25 cellular contexts compared by ENCODE assay signal in the genomic region with DNA sequence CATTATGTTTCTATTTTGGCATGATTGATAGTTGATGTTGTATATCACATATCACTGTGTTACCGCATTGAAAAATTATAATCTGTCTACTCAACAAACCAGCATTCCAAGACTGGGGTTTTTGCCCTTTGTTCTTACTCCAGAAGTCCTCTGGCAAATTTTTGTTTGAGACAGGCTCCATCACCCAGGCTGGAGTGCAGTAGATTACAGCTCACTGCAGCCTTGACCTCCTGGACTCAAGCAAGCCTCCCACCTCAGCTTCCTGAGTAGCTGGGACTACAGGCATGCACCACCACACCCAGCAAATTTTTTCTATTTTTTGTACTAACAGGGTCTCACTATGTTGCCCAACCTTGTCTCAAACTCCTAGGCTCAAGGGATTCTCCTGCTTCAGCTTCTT.
"Had no signal": no experiment of that assay in that cellular context is flagged by ENCODE, and none has a peak within 500 bp of the region (broad histone marks: within the 10 kb centered on the region; RNA-seq: fewer than 3 reads in every experiment).

No MANE protein-coding gene starts in this region.

- H3K9me3 ChIP-seq: left ventricle myocardium inferior, ovary, right atrium auricular region, stomach, thoracic aorta, tibial artery, upper lobe of right lung had no signal

- H3K27ac ChIP-seq: left ventricle myocardium inferior, ovary, right atrium auricular region, skin epidermis, stomach, thoracic aorta, tibial artery, upper lobe of right lung had no signal

- H3K4me1 ChIP-seq: left ventricle myocardium inferior, right atrium auricular region, stomach, tibial artery, upper lobe of right lung had no signal

- FAIRE-seq: islet of Langerhans, urothelium cell line had no signal

- H3K4me1 Mint-ChIP-seq: immature natural killer cell, naive B cell had no signal

- H3K36me3 ChIP-seq: left ventricle myocardium inferior, ovary, right atrium auricular region, stomach, thoracic aorta, tibial artery, upper lobe of right lung had no signal

- H3K36me3 Mint-ChIP-seq: immature natural killer cell; mesothelial cell of epicardium; naive B cell; stimulated activated naive B cell treated with anti-CD40 and anti-IgM and Interleukin-4, amounts not matched to agents 10 μg/mL and 1 μg/mL and 100 μg/mL, for 72 hours had no signal

- H3K9me3 Mint-ChIP-seq: mesothelial cell of epicardium; naive B cell; natural killer cell treated with Interleukin-12 subunit alpha and Interleukin-12 subunit beta and Interleukin-15 and Interleukin-18, amount 100 ng/mL, for 72 hours; stimulated activated naive B cell treated with anti-CD40 and anti-IgM and Interleukin-4, amounts not matched to agents 10 μg/mL and 1 μg/mL and 100 μg/mL, for 72 hours had no signal

- DNase-seq: hypothalamus; immature natural killer cell; left ventricle myocardium inferior; mesendoderm; naive B cell; ovary; stimulated activated CD4-positive, alpha-beta T cell treated with anti-CD3 and anti-CD28 coated beads, Interleukin-12 subunit alpha, Interleukin-12 subunit beta, amount 100 ng/mL, for 4 hours; stimulated activated CD4-positive, alpha-beta T cell treated with anti-CD3 and anti-CD28 coated beads, Interleukin-15, amount 100 ng/mL, for 24 hours; stimulated activated CD4-positive, alpha-beta T cell treated with anti-CD3 and anti-CD28 coated beads, Interleukin-2, amount 100 ng/mL, for 24 hours; stimulated activated CD4-positive, alpha-beta T cell treated with anti-CD3 and anti-CD28 coated beads, Interleukin-4, amount 100 ng/mL, for 1 hour; stimulated activated naive B cell treated with anti-CD40 and anti-IgM and Interleukin-4, amounts not matched to agents 10 μg/mL and 1 μg/mL and 100 μg/mL, for 72 hours; stimulated activated naive CD8-positive, alpha-beta T cell treated with anti-CD3 and anti-CD28 coated beads, Interleukin-15, Interleukin-2, amounts not matched to agents 100 U/mL and 50 U/mL, for 24 hours; stomach; tibial artery; trophoblast cell; upper lobe of right lung had no signal

- H3K27me3 Mint-ChIP-seq: naive B cell; natural killer cell treated with Interleukin-12 subunit alpha and Interleukin-12 subunit beta and Interleukin-15 and Interleukin-18, amount 100 ng/mL, for 72 hours; progenitor cell of endocrine pancreas; stimulated activated naive B cell treated with anti-CD40 and anti-IgM and Interleukin-4, amounts not matched to agents 10 μg/mL and 1 μg/mL and 100 μg/mL, for 72 hours had no signal

- H3K4me3 ChIP-seq: left ventricle myocardium inferior, lung, ovary, right atrium auricular region, skin epidermis, stomach, thoracic aorta, tibial artery, upper lobe of right lung had no signal

- H3K4me3 Mint-ChIP-seq: immature natural killer cell; mesothelial cell of epicardium; naive B cell; natural killer cell treated with Interleukin-12 subunit alpha and Interleukin-12 subunit beta and Interleukin-15 and Interleukin-18, amount 100 ng/mL, for 72 hours; stimulated activated naive B cell treated with anti-CD40 and anti-IgM and Interleukin-4, amounts not matched to agents 10 μg/mL and 1 μg/mL and 100 μg/mL, for 72 hours had no signal

- H3K27me3 ChIP-seq: ovary, right atrium auricular region, stomach, tibial artery, upper lobe of right lung had no signal

- H3K27ac Mint-ChIP-seq: immature natural killer cell; mesothelial cell of epicardium; naive B cell; natural killer cell treated with Interleukin-12 subunit alpha and Interleukin-12 subunit beta and Interleukin-15 and Interleukin-18, amount 100 ng/mL, for 72 hours; progenitor cell of endocrine pancreas; stimulated activated naive B cell treated with anti-CD40 and anti-IgM and Interleukin-4, amounts not matched to agents 10 μg/mL and 1 μg/mL and 100 μg/mL, for 72 hours had no signal
